In genomic region chr7:6482743-6483119, GRCh38 we compare ENCODE assay signal across 9 cellular contexts. TPM values are rescaled to one million over a fixed set of nuclear protein-coding genes. Genes with fewer than 3 reads are reported as not detected.
A peak's percentile ranks its signal among the peaks of the same experiment; 100 is the strongest.
DNase-seq lines count a peak whose midpoint lies in the region; ATAC-seq and TF ChIP-seq lines count a peak whose summit lies in the region.
"Had no signal": no experiment of that assay in that cellular context is flagged by ENCODE, and none has a peak within 500 bp of the region (broad histone marks: within the 10 kb centered on the region; RNA-seq: fewer than 3 reads in every experiment).

No MANE protein-coding gene starts in this region.

- H3K9me3 ChIP-seq in cardiac muscle cell (ENCODE audit: low read depth) (no peaks in the 10 kb centered on the region), lower lobe of right lung (no peaks in the 10 kb centered on the region), upper lobe of right lung (no peaks in the 10 kb centered on the region)

- H3K36me3 ChIP-seq in cardiac muscle cell (peaks cover 3% of the 10 kb centered on the region), lower lobe of right lung (peaks cover 6% of the 10 kb centered on the region), upper lobe of right lung (peaks cover 4% of the 10 kb centered on the region)

- intact Hi-C loops in Right ventricle myocardium superior (cut with DNase I) (no loop called here), lower lobe of right lung (cut with DNase I) (no loop called here), upper lobe of right lung (cut with DNase I) (no loop called here)

- in situ Hi-C loops in astrocyte of the spinal cord (cut with HindIII; ENCODE audit: low sequenced_read_pairs) = no loop called here

- H3K27me3 ChIP-seq in cardiac muscle cell (no peaks in the 10 kb centered on the region), lower lobe of right lung (ENCODE audit: low read depth) (no peaks in the 10 kb centered on the region), upper lobe of right lung (no peaks in the 10 kb centered on the region)

- ATAC-seq in Right ventricle myocardium superior (ENCODE audit: poor library complexity) (no peak), lower lobe of right lung (no peak), upper lobe of right lung (no peak)

- peak overlapping the region; percentile 93 for H3K4me3 ChIP-seq in cardiac muscle cell
- peak overlapping the region; percentile 93 for H3K4me3 ChIP-seq in astrocyte of the spinal cord (ENCODE audit: low read depth, low read length)
- H3K4me3 ChIP-seq in lower lobe of right lung = peak overlapping the region; percentile 92
- peak overlapping the region; percentile 95 for H3K4me3 ChIP-seq in upper lobe of right lung

- peaks cover 12% of the 10 kb centered on the region for H3K4me1 ChIP-seq in cardiac muscle cell (ENCODE audit: low read depth)
- H3K4me1 ChIP-seq in lower lobe of right lung = peaks cover 50% of the 10 kb centered on the region
- peaks cover 37% of the 10 kb centered on the region for H3K4me1 ChIP-seq in upper lobe of right lung

- TF ChIP-seq CTCF in cardiac muscle cell (IDR thresholded peaks at IDR 0.05; ENCODE audit: low read depth, low read length) = no peak
- no peak for TF ChIP-seq CTCF in astrocyte of the spinal cord (IDR thresholded peaks at IDR 0.05; ENCODE audit: low read depth, low read length)
- TF ChIP-seq CTCF in lower lobe of right lung (IDR thresholded peaks at IDR 0.05) = no peak
- TF ChIP-seq CTCF in upper lobe of right lung (IDR thresholded peaks at IDR 0.05) = no peak

- H3K27ac ChIP-seq in cardiac muscle cell (peak overlapping the region; percentile 97), lower lobe of right lung (peak overlapping the region; percentile 95), upper lobe of right lung (peak overlapping the region; percentile 89)

- no peak for DNase-seq in cardiac muscle cell (ENCODE audit: low read depth in 1 of 2, low spot score in 1 of 2)
- no peak for DNase-seq in Right ventricle myocardium superior
- DNase-seq in astrocyte of the spinal cord (ENCODE audit: low read depth, low spot score) = no peak
- no peak for DNase-seq in lower lobe of right lung
- DNase-seq in upper lobe of right lung = no peak
- no peak for DNase-seq in stimulated activated CD4-positive, alpha-beta T cell treated with anti-CD3 and anti-CD28 coated beads, Interleukin-1b, Interleukin-23, amount 100 ng/mL, for 48 hours
- DNase-seq in HUDEP-2 (lab: John Stamatoyannopoulos, UW; ENCODE audit: unreplicated experiment in 76 of 76) = no peak
- DNase-seq in Kasumi-1 (lab: John Stamatoyannopoulos, UW) = no peak
- DNase-seq: NCI-H2171 had no signal

RNA-seq across cellular contexts. Expression of gene KDELR2, which starts 1.2 kb away (rescaled TPM):
- 46.9 and 60.4 TPM in 2 replicates for total RNA-seq in cardiac muscle cell
- 130 and 160 TPM in 2 replicates for polyA plus RNA-seq in cardiac muscle cell
- 41.3 TPM for total RNA-seq in Right ventricle myocardium superior
- total RNA-seq in lower lobe of right lung = 105 TPM
- total RNA-seq in upper lobe of right lung = 116 TPM

RNA-seq across cellular contexts. Expression of gene DAGLB, which starts 35.0 kb away (rescaled TPM):
- total RNA-seq in cardiac muscle cell (20.9 and 22.3 TPM in 2 replicates), Right ventricle myocardium superior (8.1 TPM), lower lobe of right lung (40.6 TPM), upper lobe of right lung (34.7 TPM)
- polyA plus RNA-seq in cardiac muscle cell = 18.9 and 27.0 TPM in 2 replicates
